ENCODE assay signal across 27 cellular contexts in genomic region chr2:181005809-181006208, GRCh38. TPM values are rescaled to one million over a fixed set of nuclear protein-coding genes. Genes with fewer than 3 reads are reported as not detected.
DNase-seq lines count a peak whose midpoint lies in the region; ATAC-seq, FAIRE-seq and TF ChIP-seq lines count a peak whose summit lies in the region.
"Had no signal": no experiment of that assay in that cellular context is flagged by ENCODE, and none has a peak within 500 bp of the region (broad histone marks: within the 10 kb centered on the region; RNA-seq: fewer than 3 reads in every experiment).

No MANE protein-coding gene starts in this region.

- no peak overlapping the region for H2BK20ac ChIP-seq in IMR-90 (ENCODE audit: low read depth, low read length)

- DNase-seq in IMR-90 (no peak), SK-N-MC (ENCODE audit: low read depth, low spot score) (no peak), memory B cell (ENCODE audit: low spot score in 2 of 2) (no peak), HTR-8/SVneo (ENCODE audit: insufficient read length, low spot score) (no peak), kidney tubule cell (ENCODE audit: low spot score) (no peak), ascending aorta (ENCODE audit: low spot score in 2 of 2) (no peak)
- DNase-seq in activated CD4-positive, alpha-beta memory T cell treated with anti-CD3 and anti-CD28 coated beads, Interleukin-2, amount 10 ng/mL, durations not matched to agents 7 days and 5 days = no peak
- DNase-seq: Caco-2; CD8-positive, alpha-beta T cell; DMS79; GF-D8; KG1; NCI-H1092; NCI-H1417 treated with DMSO at 0.1 percent for 48 hours; NCI-H1694 treated with DMSO at 0.1 percent for 48 hours; NCI-H2081; NCI-H345; NCI-H510A treated with DMSO at 0.1 percent for 48 hours; NCI-H774; SIG-M5; SK-N-SH; SW 1271 had no signal

- no peak overlapping the region for H3K56ac ChIP-seq in IMR-90 (ENCODE audit: extremely low read depth, insufficient read depth, low read length)

- no peak overlapping the region for H4K8ac ChIP-seq in IMR-90 (ENCODE audit: low read depth in 2 of 2, low read length in 2 of 2)

- H3K18ac ChIP-seq in IMR-90 (ENCODE audit: low read depth, low read length) = no peak overlapping the region

- H4K91ac ChIP-seq in IMR-90 (ENCODE audit: insufficient read depth, low read depth, low read length) = no peak overlapping the region

- H3K9me3 ChIP-seq in IMR-90 (ENCODE audit: control insufficient read depth, insufficient read depth, low read length) = no peaks in the 10 kb centered on the region
- H3K9me3 ChIP-seq in SK-N-MC (ENCODE audit: low read depth, low read length) = no peaks in the 10 kb centered on the region
- no peaks in the 10 kb centered on the region for H3K9me3 ChIP-seq in ascending aorta
- H3K9me3 ChIP-seq: Caco-2, SK-N-SH had no signal

- peaks cover 12% of the 10 kb centered on the region for H3K9me1 ChIP-seq in IMR-90 (ENCODE audit: insufficient read depth, low read length)

- TF ChIP-seq RAD21 in IMR-90 (IDR thresholded peaks at IDR 0.05; ENCODE audit: low read length) = no peak

- no peak overlapping the region for H3K27ac ChIP-seq in IMR-90 (ENCODE audit: insufficient read depth, low read length)
- H3K27ac ChIP-seq in SK-N-MC = peak overlapping the region; percentile 33
- no peak overlapping the region for H3K27ac ChIP-seq in ascending aorta
- H3K27ac ChIP-seq: C4-2B had no signal

- peaks cover 34% of the 10 kb centered on the region; the same call in 1 of the 2 replicates for H4K20me1 ChIP-seq in IMR-90 (ENCODE audit: insufficient read depth, low read length)

- ATAC-seq in IMR-90 (ENCODE audit: low read depth) = 0 out of 2 replicates have a peak, but pooled peaks have one; percentile 11
- no peak for ATAC-seq in memory B cell (ENCODE audit: low read depth)
- ATAC-seq: CD8-positive, alpha-beta T cell; HCT116 had no signal

- FAIRE-seq in HTR-8/SVneo (lab: Jason Lieb, UNC) = no peak
- FAIRE-seq: GM12891, RCC 7860 had no signal

- CTCF ChIA-PET in IMR-90 (lab: Yijun Ruan, JAX) = no interaction called here
- CTCF ChIA-PET in activated CD4-positive, alpha-beta memory T cell treated with anti-CD3 and anti-CD28 coated beads, Interleukin-2, amount 10 ng/mL, durations not matched to agents 7 days and 5 days (lab: Charles Lee) = interaction anchor here (1.3 kb wide), 1 partner anchor 25 kb away, joined by 6 read pairs; the partner anchor contains the start of gene UBE2E3

- H3K4me1 Mint-ChIP-seq in memory B cell = peaks cover 26% of the 10 kb centered on the region
- no peaks in the 10 kb centered on the region for H3K4me1 Mint-ChIP-seq in activated CD4-positive, alpha-beta memory T cell treated with anti-CD3 and anti-CD28 coated beads, Interleukin-2, amount 10 ng/mL, durations not matched to agents 7 days and 5 days

- H3K4ac ChIP-seq in IMR-90 (ENCODE audit: low read depth, low read length) = no peak overlapping the region

- H4K5ac ChIP-seq in IMR-90 (ENCODE audit: low read depth, low read length) = no peak overlapping the region

- peaks cover 11% of the 10 kb centered on the region for H3K4me1 ChIP-seq in IMR-90 (ENCODE audit: control insufficient read depth, insufficient read depth, low read length)
- H3K4me1 ChIP-seq in ascending aorta = peaks cover 0 to 6% of the 10 kb centered on the region in 2 donors
- H3K4me1 ChIP-seq: Caco-2 had no signal

- H3K36me3 Mint-ChIP-seq in memory B cell = peaks cover 6% of the 10 kb centered on the region
- no peaks in the 10 kb centered on the region for H3K36me3 Mint-ChIP-seq in activated CD4-positive, alpha-beta memory T cell treated with anti-CD3 and anti-CD28 coated beads, Interleukin-2, amount 10 ng/mL, durations not matched to agents 7 days and 5 days (ENCODE audit: low read depth)
- H3K36me3 Mint-ChIP-seq: CD8-positive, alpha-beta T cell had no signal

- H2AK9ac ChIP-seq in IMR-90 (replicated peaks; ENCODE audit: low read depth, low read length, poor library complexity) = no peak overlapping the region

- 0 out of 2 replicates have a peak overlapping the region, but pooled peaks have one; percentile 7 for H3K23ac ChIP-seq in IMR-90 (ENCODE audit: low read depth, low read length)

- no peak overlapping the region for H2AFZ ChIP-seq in IMR-90 (replicated peaks; ENCODE audit: low read length, poor library complexity)

- H3K27ac Mint-ChIP-seq in memory B cell = peak overlapping the region; percentile 35
- H3K27ac Mint-ChIP-seq in activated CD4-positive, alpha-beta memory T cell treated with anti-CD3 and anti-CD28 coated beads, Interleukin-2, amount 10 ng/mL, durations not matched to agents 7 days and 5 days = no peak overlapping the region
- H3K27ac Mint-ChIP-seq: B cell; CD8-positive, alpha-beta T cell had no signal

- dilution Hi-C loops in IMR-90 (cut with HindIII; ENCODE audit: low sequenced_read_pairs, unreplicated experiment) = no loop called here

- POLR2A ChIA-PET in IMR-90 (lab: Charles Lee; ENCODE audit: unreplicated experiment) = no interaction called here
- POLR2A ChIA-PET in activated CD4-positive, alpha-beta memory T cell treated with anti-CD3 and anti-CD28 coated beads, Interleukin-2, amount 10 ng/mL, durations not matched to agents 7 days and 5 days (lab: Charles Lee) = interaction anchor here (0.6 kb wide), 1 partner anchor 1871 kb away, joined by 3 read pairs; no protein-coding TSS in a partner anchor

- H2BK5ac ChIP-seq in IMR-90 (ENCODE audit: low read depth, low read length, poor library complexity, severe bottlenecking) = no peak overlapping the region

- H3K9ac ChIP-seq in IMR-90 (ENCODE audit: low read depth, low read length) = no peak overlapping the region
- H3K9ac ChIP-seq in SK-N-MC (ENCODE audit: insufficient read length) = no peak overlapping the region
- H3K9ac ChIP-seq: SK-N-SH had no signal

- WGBS in IMR-90 (ENCODE audit: extremely low coverage in 2 of 2, insufficient read length in 1 of 2), 2 experiments = no CpG with 5 or more reads among the region's 1 CpG

- no peak overlapping the region for H2BK120ac ChIP-seq in IMR-90 (ENCODE audit: low read depth, low read length)

- peaks cover 15 to 47% of the 10 kb centered on the region in 2 experiments for H3K79me1 ChIP-seq in IMR-90 (ENCODE audit: low read depth in 1 of 2, low read length in 2 of 2)

- H3K9me3 Mint-ChIP-seq in memory B cell = no peaks in the 10 kb centered on the region
- H3K9me3 Mint-ChIP-seq in activated CD4-positive, alpha-beta memory T cell treated with anti-CD3 and anti-CD28 coated beads, Interleukin-2, amount 10 ng/mL, durations not matched to agents 7 days and 5 days = no peaks in the 10 kb centered on the region
- H3K9me3 Mint-ChIP-seq: CD8-positive, alpha-beta T cell had no signal

- in situ Hi-C loops in IMR-90 (cut with MboI; ENCODE audit: low sequenced_read_pairs) = no loop called here

- TF ChIP-seq POLR2A in IMR-90 (IDR thresholded peaks at IDR 0.05; ENCODE audit: low read depth, low read length) = no peak

- no peak overlapping the region for H3K4me3 Mint-ChIP-seq in memory B cell
- no peak overlapping the region for H3K4me3 Mint-ChIP-seq in activated CD4-positive, alpha-beta memory T cell treated with anti-CD3 and anti-CD28 coated beads, Interleukin-2, amount 10 ng/mL, durations not matched to agents 7 days and 5 days
- H3K4me3 Mint-ChIP-seq: B cell; CD8-positive, alpha-beta T cell had no signal

- no peak overlapping the region for H2BK15ac ChIP-seq in IMR-90 (ENCODE audit: low read depth, low read length)

- H3K4me2 ChIP-seq in IMR-90 (ENCODE audit: low read depth, low read length) = peak overlapping the region; percentile 13; the same call in 1 of the 2 replicates
- H3K4me2 ChIP-seq: SK-N-SH had no signal

- H3K27me3 ChIP-seq in IMR-90 (ENCODE audit: control insufficient read depth, insufficient read depth, low read length) (no peaks in the 10 kb centered on the region), ascending aorta (no peaks in the 10 kb centered on the region)

- H3K27me3 Mint-ChIP-seq in memory B cell = no peaks in the 10 kb centered on the region
- no peaks in the 10 kb centered on the region for H3K27me3 Mint-ChIP-seq in activated CD4-positive, alpha-beta memory T cell treated with anti-CD3 and anti-CD28 coated beads, Interleukin-2, amount 10 ng/mL, durations not matched to agents 7 days and 5 days
- H3K27me3 Mint-ChIP-seq: B cell had no signal

- 0 out of 2 replicates have a peak overlapping the region, but pooled peaks have one; percentile 7 for H3K14ac ChIP-seq in IMR-90 (replicated peaks; ENCODE audit: low read depth, low read length)

- H3K4me3 ChIP-seq in IMR-90 (ENCODE audit: insufficient read depth, low read depth, low read length) = no peak overlapping the region
- no peak overlapping the region for H3K4me3 ChIP-seq in SK-N-MC
- H3K4me3 ChIP-seq in ascending aorta = no peak overlapping the region

- H2AK5ac ChIP-seq in IMR-90 (ENCODE audit: low read depth, low read length) = no peak overlapping the region

- H3K36me3 ChIP-seq in IMR-90 (ENCODE audit: control insufficient read depth, insufficient read depth, low read length) (no peaks in the 10 kb centered on the region), SK-N-MC (ENCODE audit: insufficient read depth, low read length) (no peaks in the 10 kb centered on the region), ascending aorta (no peaks in the 10 kb centered on the region)

- intact Hi-C loops in IMR-90 (cut with micrococcal nuclease) = no loop called here
- intact Hi-C loops in ascending aorta (cut with DNase I) = no loop called here

- TF ChIP-seq CTCF in IMR-90 (conservative IDR thresholded peaks at IDR 0.05; ENCODE audit: low read depth, low read length) = no peak
- TF ChIP-seq CTCF in ascending aorta (IDR thresholded peaks at IDR 0.05) = no peak

- BruUV-seq in IMR-90 (replicated peaks; lab: Mats Ljungman, UMichigan) = no TSS peak

TF ChIP-seq in IMR-90, 13 proteins besides CTCF, POLR2A, EP300 and RAD21 (continues in another document):
- no peak for TF ChIP-seq MAZ (IDR thresholded peaks at IDR 0.05; ENCODE audit: borderline replicate concordance, low read depth, low read length)
- no peak for TF ChIP-seq USF2 (IDR thresholded peaks at IDR 0.05; ENCODE audit: low read depth, low read length)
- TF ChIP-seq BHLHE40 (IDR thresholded peaks at IDR 0.05; ENCODE audit: low read depth, low read length) = no peak
- no peak for TF ChIP-seq NFE2L2 (IDR thresholded peaks at IDR 0.05; ENCODE audit: low read depth, low read length)
- no peak for TF ChIP-seq FOS (IDR thresholded peaks at IDR 0.05; ENCODE audit: low read depth, low read length)

RNA-seq across cellular contexts. Expression of gene UBE2E3, which starts 25.4 kb away (rescaled TPM):
- total RNA-seq in IMR-90 (2012; rRNA removed) = 92.8 and 106 TPM in 2 replicates
- 89.7 and 114 TPM in 2 replicates for polyA plus RNA-seq in IMR-90 (2012; rRNA removed)
- 43.0 and 45.4 TPM in 2 replicates for polyA plus RNA-seq in IMR-90 (2012; cell fraction: cytosol; rRNA removed)
- 17.3 and 152 TPM in 2 replicates for polyA plus RNA-seq in IMR-90 (2012; cell fraction: nucleus; rRNA removed; ENCODE audit: low replicate concordance)
- 125 TPM for total RNA-seq in ascending aorta
- total RNA-seq in activated CD4-positive, alpha-beta memory T cell treated with anti-CD3 and anti-CD28 coated beads, Interleukin-2, amount 10 ng/mL, durations not matched to agents 7 days and 5 days = 10 to 100 TPM; 42.1 to 42.5 TPM
